In genomic region chr10:72276013-72276387, GRCh38 we compare ENCODE assay signal across 8 cellular contexts. TPM values are rescaled to one million over a fixed set of nuclear protein-coding genes. Genes with fewer than 3 reads are reported as not detected.
DNase-seq lines count a peak whose midpoint lies in the region; ATAC-seq and TF ChIP-seq lines count a peak whose summit lies in the region.

No MANE protein-coding gene starts in this region.

- peaks cover 32% of the 10 kb centered on the region for H3K4me1 ChIP-seq in CD8-positive, alpha-beta memory T cell (ENCODE audit: insufficient read depth, low read length)
- peaks cover 16% of the 10 kb centered on the region for H3K4me1 ChIP-seq in adipocyte (ENCODE audit: control insufficient read depth, insufficient read depth, low read length)

- H3K4me3 Mint-ChIP-seq in CD8-positive, alpha-beta memory T cell = peak overlapping the region; percentile 96 to 99 (median 98)

- peak overlapping the region; percentile 94 for H3K27ac ChIP-seq in CD8-positive, alpha-beta memory T cell (ENCODE audit: low read depth, low read length)
- peak overlapping the region; percentile 100 for H3K27ac ChIP-seq in layer of hippocampus (ENCODE audit: low read depth, low read length)
- H3K27ac ChIP-seq in substantia nigra (ENCODE audit: low read depth, low read length, poor library complexity, severe bottlenecking) = peak overlapping the region; percentile 100

- H3K9ac ChIP-seq in adipocyte (ENCODE audit: low read length) = peak overlapping the region; percentile 99

- no peak for TF ChIP-seq CTCF in LNCaP clone FGC (IDR thresholded peaks at IDR 0.05; ENCODE audit: control insufficient read depth, extremely low read depth, insufficient read depth)

- no peaks in the 10 kb centered on the region for H3K27me3 ChIP-seq in CD8-positive, alpha-beta memory T cell (ENCODE audit: insufficient read depth, low read length, poor library complexity, severe bottlenecking)
- no peaks in the 10 kb centered on the region for H3K27me3 ChIP-seq in adipocyte (replicated peaks; ENCODE audit: control insufficient read depth, insufficient read depth, low read length)
- H3K27me3 ChIP-seq in layer of hippocampus (ENCODE audit: control insufficient read depth, insufficient read depth, low read length) = no peaks in the 10 kb centered on the region

- H3K27me3 Mint-ChIP-seq in CD8-positive, alpha-beta memory T cell = no peaks in the 10 kb centered on the region

- no peak for DNase-seq in CD8-positive, alpha-beta memory T cell
- DNase-seq in LNCaP clone FGC (ENCODE audit: low read depth) (peak; percentile 86), adipocyte (ENCODE audit: low read depth) (peak; percentile 48), substantia nigra (lab: John Stamatoyannopoulos, UW) (peak in 19 of 49 donors; percentile 15 to 75 (median 37)), dedifferentiated amniotic fluid mesenchymal stem cell (ENCODE audit: extremely low spot score) (no peak), NCI-H1048 (lab: John Stamatoyannopoulos, UW) (no peak)

- peaks cover 27 to 51% (median 46%) of the 10 kb centered on the region in 3 donors for H3K4me1 Mint-ChIP-seq in CD8-positive, alpha-beta memory T cell

- peak overlapping the region; percentile 89 to 97 (median 96) for H3K27ac Mint-ChIP-seq in CD8-positive, alpha-beta memory T cell

- no peak for ATAC-seq in GM18867 (IDR thresholded peaks at IDR 0.05; ENCODE audit: unreplicated experiment)

- H3K36me3 ChIP-seq in CD8-positive, alpha-beta memory T cell (ENCODE audit: insufficient read depth, low read length) = peaks cover 15% of the 10 kb centered on the region
- peaks cover 20% of the 10 kb centered on the region for H3K36me3 ChIP-seq in adipocyte (ENCODE audit: control insufficient read depth, insufficient read depth, low read length, severe bottlenecking)

- H3K9me3 Mint-ChIP-seq in CD8-positive, alpha-beta memory T cell = no peaks in the 10 kb centered on the region

- peak overlapping the region; percentile 88 for H3K4me3 ChIP-seq in CD8-positive, alpha-beta memory T cell (ENCODE audit: low read length)
- H3K4me3 ChIP-seq in LNCaP clone FGC (ENCODE audit: low read depth, low read length) (peak overlapping the region; percentile 97), adipocyte (ENCODE audit: low read length) (peak overlapping the region; percentile 97)

- CTCF ChIA-PET in CD8-positive, alpha-beta memory T cell (lab: Charles Lee) = interaction anchor here (1.4 to 6.5 kb wide), 12 partner anchors 11 to 227 kb away, joined by 6 to 88 read pairs (median 24); no protein-coding TSS in a partner anchor

- POLR2A ChIA-PET in CD8-positive, alpha-beta memory T cell (lab: Charles Lee) = interaction anchor here (1.0 to 2.1 kb wide), 5 partner anchors 15 to 59 kb away, joined by 3 to 15 read pairs (median 6); no protein-coding TSS in a partner anchor

- H3K9me3 ChIP-seq in CD8-positive, alpha-beta memory T cell (ENCODE audit: low read length) = no peaks in the 10 kb centered on the region
- H3K9me3 ChIP-seq in adipocyte (ENCODE audit: control insufficient read depth, low read length) = no peaks in the 10 kb centered on the region

- H3K36me3 Mint-ChIP-seq in CD8-positive, alpha-beta memory T cell = peaks cover 3 to 29% (median 5%) of the 10 kb centered on the region in 3 donors

RNA-seq across cellular contexts. Expression of gene DDIT4, which starts 2.3 kb away (rescaled TPM):
- 100 to 1,000 TPM; 144 to 156 TPM for total RNA-seq in CD8-positive, alpha-beta memory T cell
- 183 TPM for polyA plus RNA-seq in CD8-positive, alpha-beta memory T cell

RNA-seq across cellular contexts. Expression of gene ASCC1, which starts 59.9 kb away (rescaled TPM):
- total RNA-seq in CD8-positive, alpha-beta memory T cell = 10 to 100 TPM; 36.3 to 43.2 TPM
- polyA plus RNA-seq in CD8-positive, alpha-beta memory T cell = 19.1 TPM

Comparison
In these comparisons a context has a peak if more than half of its experiments do, and no peak if none do; other contexts are left out.
1. DNase-seq: peak in LNCaP clone FGC (single experiment) and adipocyte (single experiment); none in CD8-positive, alpha-beta memory T cell (0 of 5), dedifferentiated amniotic fluid mesenchymal stem cell (single experiment) and NCI-H1048 (single experiment).
2. Peak in every context shown above with its lines, with median percentiles within 50 percentile points of each other: H3K27ac ChIP-seq and H3K4me3 ChIP-seq.